Comparison of ENCODE assay signal across 1 cellular context in genomic region chr11:77126861-77127673, GRCh38.
TF ChIP-seq lines count a peak whose summit lies in the region.

No MANE protein-coding gene starts in this region.

TF ChIP-seq in HepG2, 621 proteins besides CTCF, POLR2A, EP300 and RAD21 (continued from another document and continues in another):
- TF ChIP-seq STAT6 (CRISPR knock-in tag; IDR thresholded peaks at IDR 0.05; ENCODE audit: borderline replicate concordance) (no peak), FOSL1 (CRISPR knock-in tag; IDR thresholded peaks at IDR 0.05; ENCODE audit: borderline replicate concordance) (no peak), TEAD2 (CRISPR knock-in tag; IDR thresholded peaks at IDR 0.05) (no peak), REL (CRISPR knock-in tag; conservative IDR thresholded peaks at IDR 0.05) (0 out of 2 replicates have a peak, but pooled peaks have one; percentile 45), GZF1 (CRISPR knock-in tag; IDR thresholded peaks at IDR 0.05) (peak; percentile 65; the same call in 1 of the 2 replicates), ZNF34 (CRISPR knock-in tag; IDR thresholded peaks at IDR 0.05; ENCODE audit: borderline replicate concordance) (0 out of 2 replicates have a peak, but pooled peaks have one; percentile 53), CHD2 (IDR thresholded peaks at IDR 0.05; ENCODE audit: low read depth, low read length) (no peak), HCFC1 (IDR thresholded peaks at IDR 0.05; ENCODE audit: low read depth, low read length) (no peak), ETS1 (CRISPR knock-in tag; IDR thresholded peaks at IDR 0.05) (no peak), ZNF597 (CRISPR knock-in tag; IDR thresholded peaks at IDR 0.05) (no peak), ZBTB38 (CRISPR knock-in tag; IDR thresholded peaks at IDR 0.05) (no peak), DPF2 (CRISPR knock-in tag; IDR thresholded peaks at IDR 0.05; ENCODE audit: borderline replicate concordance, low read depth) (no peak), ELF1 (CRISPR knock-in tag; IDR thresholded peaks at IDR 0.05) (peak; percentile 47; the same call in 1 of the 2 replicates), PHF21A (CRISPR knock-in tag; IDR thresholded peaks at IDR 0.05) (no peak), CREBL2 (CRISPR knock-in tag; IDR thresholded peaks at IDR 0.05; ENCODE audit: borderline replicate concordance) (no peak), NCOR1 (IDR thresholded peaks at IDR 0.05; ENCODE audit: borderline replicate concordance, low read length) (no peak), ZNF512B (CRISPR knock-in tag; IDR thresholded peaks at IDR 0.05; ENCODE audit: borderline replicate concordance) (0 out of 2 replicates have a peak, but pooled peaks have one; percentile 24), NKX3-1 (CRISPR knock-in tag; IDR thresholded peaks at IDR 0.05) (no peak), TAF1 (CRISPR knock-in tag; IDR thresholded peaks at IDR 0.05) (no peak), TBP (CRISPR knock-in tag; IDR thresholded peaks at IDR 0.05) (no peak), HNRNPLL (IDR thresholded peaks at IDR 0.05; ENCODE audit: low read depth, low read length, poor library complexity, severe bottlenecking) (peak; percentile 40), ZNF614 (CRISPR knock-in tag; IDR thresholded peaks at IDR 0.05; ENCODE audit: borderline replicate concordance) (0 out of 2 replicates have a peak, but pooled peaks have one; percentile 14), ZNF3 (CRISPR knock-in tag; IDR thresholded peaks at IDR 0.05) (no peak), ZNF709 (CRISPR knock-in tag; IDR thresholded peaks at IDR 0.05) (no peak), ZNF281 (CRISPR knock-in tag; IDR thresholded peaks at IDR 0.05; ENCODE audit: borderline replicate concordance) (no peak), CENPBD1 (CRISPR knock-in tag; IDR thresholded peaks at IDR 0.05; ENCODE audit: borderline replicate concordance, low read depth) (no peak), ZNF230 (CRISPR knock-in tag; IDR thresholded peaks at IDR 0.05) (peak; percentile 87), ZNF547 (CRISPR knock-in tag; IDR thresholded peaks at IDR 0.05) (no peak), PRDM4 (CRISPR knock-in tag; IDR thresholded peaks at IDR 0.05; ENCODE audit: borderline replicate concordance) (no peak), ZFP1 (CRISPR knock-in tag; IDR thresholded peaks at IDR 0.05) (0 out of 2 replicates have a peak, but pooled peaks have one; percentile 4), MED8 (CRISPR knock-in tag; IDR thresholded peaks at IDR 0.05; ENCODE audit: insufficient replicate concordance) (no peak), FOXO1 (CRISPR knock-in tag; IDR thresholded peaks at IDR 0.05) (no peak), HOXD1 (CRISPR knock-in tag; IDR thresholded peaks at IDR 0.05) (0 out of 2 replicates have a peak, but pooled peaks have one; percentile 49), SMAD1 (CRISPR knock-in tag; IDR thresholded peaks at IDR 0.05; ENCODE audit: borderline replicate concordance, low read depth) (no peak), ZNF441 (CRISPR knock-in tag; IDR thresholded peaks at IDR 0.05; ENCODE audit: borderline replicate concordance) (no peak), ZBTB10 (CRISPR knock-in tag; IDR thresholded peaks at IDR 0.05; ENCODE audit: borderline replicate concordance) (peak; percentile 64; the same call in 1 of the 2 replicates), JUN (CRISPR knock-in tag; IDR thresholded peaks at IDR 0.05) (no peak), HNRNPL (IDR thresholded peaks at IDR 0.05; ENCODE audit: low read depth, low read length) (0 out of 2 replicates have a peak, but pooled peaks have one; percentile 34), HMGXB4 (CRISPR knock-in tag; IDR thresholded peaks at IDR 0.05; ENCODE audit: borderline replicate concordance in 1 of 2, low read depth in 1 of 2) (peak; percentile 27 to 87; a peak in 2 of 4 replicates), ZFP37 (CRISPR knock-in tag; IDR thresholded peaks at IDR 0.05; ENCODE audit: borderline replicate concordance) (0 out of 2 replicates have a peak, but pooled peaks have one; percentile 41), ZKSCAN1 (IDR thresholded peaks at IDR 0.05; ENCODE audit: low read length) (no peak)
